ENCODE assay signal across 13 cellular contexts in the genomic region with DNA sequence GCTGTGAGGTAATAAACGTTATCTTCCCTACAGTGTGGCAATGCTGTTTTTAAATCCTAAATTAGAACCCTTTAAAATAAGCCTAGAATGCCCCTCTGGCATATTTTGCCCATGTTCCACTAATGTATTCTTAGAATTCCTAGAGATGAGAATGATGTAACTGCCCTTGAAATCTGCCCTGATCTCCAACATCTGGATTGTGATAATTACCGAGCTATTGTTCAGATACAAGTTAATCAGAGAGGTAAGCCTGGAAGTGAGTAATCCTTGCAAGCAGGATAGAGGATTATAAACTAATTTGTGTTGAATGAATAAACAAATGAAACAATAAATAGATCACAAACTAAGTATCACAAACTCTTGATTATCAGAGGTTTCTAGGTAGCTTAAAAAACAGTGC.
"Had no signal": no experiment of that assay in that cellular context is flagged by ENCODE, and none has a peak within 500 bp of the region (broad histone marks: within the 10 kb centered on the region; RNA-seq: fewer than 3 reads in every experiment).

No MANE protein-coding gene starts in this region.

- H3K27ac Mint-ChIP-seq: activated B cell treated with CpG ODN at 0.5 μM for 24 hours; activated CD4-positive, alpha-beta T cell treated with anti-CD3 and anti-CD28 coated beads, Interleukin-2, amount 10 ng/mL, durations not matched to agents 24 days and 14 days; activated naive CD4-positive, alpha-beta T cell treated with anti-CD3 and anti-CD28 coated beads, Interleukin-2, amount 10 ng/mL, durations not matched to agents 7 days and 5 days; activated T-helper 2 cell treated with anti-CD3 and anti-CD28 coated beads, Interferon-gamma antibody, Interleukin-2, Interleukin-4, amounts not matched to agents 10 μg/mL and 5 μg/mL and 100 μg/mL, durations not matched to agents 14 hours and 24 hours and 36 hours had no signal

- H3K9ac ChIP-seq: parathyroid adenoma had no signal

- DNase-seq: activated B cell treated with CpG ODN at 0.5 μM for 24 hours; activated CD4-positive, alpha-beta T cell treated with anti-CD3 and anti-CD28 coated beads, Interleukin-2, amount 10 ng/mL, durations not matched to agents 24 days and 14 days; activated naive CD4-positive, alpha-beta T cell treated with anti-CD3 and anti-CD28 coated beads, Interleukin-2, amount 10 ng/mL, durations not matched to agents 7 days and 5 days; adrenal gland; body of pancreas; hypothalamus; kidney glomerular epithelial cell; stimulated activated CD4-positive, alpha-beta T cell treated with anti-CD3 and anti-CD28 coated beads, Interleukin-4, amount 100 ng/mL, for 24 hours; stomach; T-helper 1 cell had no signal

- ATAC-seq: body of pancreas had no signal

- H3K4me3 Mint-ChIP-seq: activated B cell treated with CpG ODN at 0.5 μM for 24 hours; activated CD4-positive, alpha-beta T cell treated with anti-CD3 and anti-CD28 coated beads, Interleukin-2, amount 10 ng/mL, durations not matched to agents 24 days and 14 days; activated naive CD4-positive, alpha-beta T cell treated with anti-CD3 and anti-CD28 coated beads, Interleukin-2, amount 10 ng/mL, durations not matched to agents 7 days and 5 days had no signal

- H3K27ac ChIP-seq: adrenal gland, body of pancreas, parathyroid adenoma, stomach had no signal

- H3K4me1 Mint-ChIP-seq: activated B cell treated with CpG ODN at 0.5 μM for 24 hours had no signal

- H3K27me3 Mint-ChIP-seq: activated B cell treated with CpG ODN at 0.5 μM for 24 hours; activated CD4-positive, alpha-beta T cell treated with anti-CD3 and anti-CD28 coated beads, Interleukin-2, amount 10 ng/mL, durations not matched to agents 24 days and 14 days; activated naive CD4-positive, alpha-beta T cell treated with anti-CD3 and anti-CD28 coated beads, Interleukin-2, amount 10 ng/mL, durations not matched to agents 7 days and 5 days had no signal

- H3K36me3 ChIP-seq: adrenal gland had no signal

- H3K9me3 Mint-ChIP-seq: activated B cell treated with CpG ODN at 0.5 μM for 24 hours; activated naive CD4-positive, alpha-beta T cell treated with anti-CD3 and anti-CD28 coated beads, Interleukin-2, amount 10 ng/mL, durations not matched to agents 7 days and 5 days; activated T-helper 2 cell treated with anti-CD3 and anti-CD28 coated beads, Interferon-gamma antibody, Interleukin-2, Interleukin-4, amounts not matched to agents 10 μg/mL and 5 μg/mL and 100 μg/mL, durations not matched to agents 14 hours and 24 hours and 36 hours had no signal

- FAIRE-seq: urothelium cell line had no signal

- H3K9me3 ChIP-seq: adrenal gland, body of pancreas, stomach had no signal

- H3K27me3 ChIP-seq: adrenal gland, body of pancreas, stomach had no signal

- H3K4me1 ChIP-seq: adrenal gland, body of pancreas, parathyroid adenoma, stomach had no signal

- H3K4me3 ChIP-seq: adrenal gland, body of pancreas, stomach had no signal
